Comparison of ENCODE assay signal across 1 cellular context in genomic region chr21:46458315-46459023, GRCh38.
TF ChIP-seq lines count a peak whose summit lies in the region.

TSS of gene DIP2A (plus strand) at chr21:46458891. CDS start at chr21:46459132, 241 bp downstream.

TF ChIP-seq in K562, 482 proteins besides CTCF, POLR2A, EP300 and RAD21 (continued from another document and continues in another):
- TF ChIP-seq TSHZ1 (CRISPR knock-in tag; IDR thresholded peaks at IDR 0.05), result no peak
- TF ChIP-seq ZMIZ1 (IDR thresholded peaks at IDR 0.05; ENCODE audit: low read depth in 2 of 2, low read length in 2 of 2), result peak; percentile 55 to 90; a peak in 3 of 4 replicates
- TF ChIP-seq ETS1 (conservative IDR thresholded peaks at IDR 0.05; ENCODE audit: control insufficient read depth, low read depth, low read length), result peak; percentile 76; the same call in 1 of the 2 replicates
- TF ChIP-seq JUND (IDR thresholded peaks at IDR 0.05; ENCODE audit: borderline replicate concordance, low read depth, low read length), result peak; percentile 62; the same call in 1 of the 2 replicates
- peak; percentile 22; the same call in 1 of the 3 replicates for TF ChIP-seq JUND (tag; IDR thresholded peaks at IDR 0.05; ENCODE audit: borderline replicate concordance, low read depth, low read length)
- peak; percentile 57; the same call in 1 of the 2 replicates for TF ChIP-seq CBX1 (IDR thresholded peaks at IDR 0.05; ENCODE audit: low read depth)
- TF ChIP-seq MAFG (tag; conservative IDR thresholded peaks at IDR 0.05), result no peak
- no peak for TF ChIP-seq ZFPM2 (CRISPR knock-in tag; IDR thresholded peaks at IDR 0.05)
- TF ChIP-seq JUNB (CRISPR knock-in tag; conservative IDR thresholded peaks at IDR 0.05), result no peak
- TF ChIP-seq L3MBTL2 (IDR thresholded peaks at IDR 0.05), result peak; percentile 96
- TF ChIP-seq NR4A1 (CRISPR knock-in tag; IDR thresholded peaks at IDR 0.05), result no peak
- peak; percentile 88; the same call in 1 of the 2 replicates for TF ChIP-seq NR4A1 (tag; IDR thresholded peaks at IDR 0.05)
- no peak for TF ChIP-seq PTTG1 (tag; IDR thresholded peaks at IDR 0.05; ENCODE audit: low read depth)
- no peak for TF ChIP-seq ESRRB (CRISPR knock-in tag; IDR thresholded peaks at IDR 0.05; ENCODE audit: borderline replicate concordance)
- TF ChIP-seq ETV6 (IDR thresholded peaks at IDR 0.05; ENCODE audit: borderline replicate concordance in 1 of 2, low read depth in 2 of 2, low read length in 1 of 2), result no peak; a peak in 1 of 4 replicates
- TF ChIP-seq ETV6 (CRISPR knock-in tag; IDR thresholded peaks at IDR 0.05; ENCODE audit: borderline replicate concordance), result no peak
- TF ChIP-seq MBD2 (IDR thresholded peaks at IDR 0.05; ENCODE audit: borderline replicate concordance, low read depth), result peak; percentile 71
- peak; percentile 35; the same call in 1 of the 2 replicates for TF ChIP-seq GMEB1 (CRISPR knock-in tag; IDR thresholded peaks at IDR 0.05)
- TF ChIP-seq RBM22 (IDR thresholded peaks at IDR 0.05; ENCODE audit: low read depth, low read length, poor library complexity, severe bottlenecking), result peak; percentile 92
- no peak; the same call in 1 of the 2 replicates for TF ChIP-seq ARID1B (IDR thresholded peaks at IDR 0.05)
- no peak for TF ChIP-seq PYGO2 (tag; IDR thresholded peaks at IDR 0.05)
- no peak for TF ChIP-seq KLF16 (IDR thresholded peaks at IDR 0.05)
- no peak for TF ChIP-seq SRSF9 (IDR thresholded peaks at IDR 0.05; ENCODE audit: borderline replicate concordance, low read depth, low read length)
- TF ChIP-seq BHLHE40 (IDR thresholded peaks at IDR 0.05; ENCODE audit: low read length), result no peak
- no peak for TF ChIP-seq CHD4 (IDR thresholded peaks at IDR 0.05; ENCODE audit: insufficient read depth, insufficient replicate concordance, low read depth, low read length, poor library complexity, severe bottlenecking)
- TF ChIP-seq IRF1 (CRISPR knock-in tag; IDR thresholded peaks at IDR 0.05; ENCODE audit: borderline replicate concordance), result no peak
- no peak for TF ChIP-seq ZNF324 (CRISPR knock-in tag; IDR thresholded peaks at IDR 0.05)
- peak; percentile 86 for TF ChIP-seq SAP30 (IDR thresholded peaks at IDR 0.05; ENCODE audit: borderline replicate concordance, insufficient read depth, low read depth, low read length, poor library complexity, severe bottlenecking)
- no peak for TF ChIP-seq ZNF696 (CRISPR knock-in tag; conservative IDR thresholded peaks at IDR 0.05)
- TF ChIP-seq SIN3B (IDR thresholded peaks at IDR 0.05; ENCODE audit: low read depth), result 0 out of 2 replicates have a peak, but pooled peaks have one; percentile 19
- TF ChIP-seq THAP7 (CRISPR knock-in tag; IDR thresholded peaks at IDR 0.05), result no peak
- no peak; the same call in 1 of the 2 replicates for TF ChIP-seq SREBF1 (IDR thresholded peaks at IDR 0.05; ENCODE audit: borderline replicate concordance, low read depth, low read length)
- peak; percentile 22 for TF ChIP-seq SMAD1 (IDR thresholded peaks at IDR 0.05; ENCODE audit: low read depth, low read length, partially characterized antibody)
- TF ChIP-seq KLF13 (tag; IDR thresholded peaks at IDR 0.05; ENCODE audit: borderline replicate concordance, low read depth), result peak; percentile 98
- no peak for TF ChIP-seq MLX (CRISPR knock-in tag; conservative IDR thresholded peaks at IDR 0.05)
- TF ChIP-seq ATF4 (CRISPR knock-in tag; IDR thresholded peaks at IDR 0.05), result no peak
- TF ChIP-seq MNT (conservative IDR thresholded peaks at IDR 0.05), result peak; percentile 86 to 91
- no peak for TF ChIP-seq RHOXF2B (CRISPR knock-in tag; conservative IDR thresholded peaks at IDR 0.05)
- peak; percentile 88; the same call in 1 of the 2 replicates for TF ChIP-seq ZBTB7A (IDR thresholded peaks at IDR 0.05; ENCODE audit: borderline replicate concordance, control insufficient read depth, low read depth, low read length)
- TF ChIP-seq SIN3A (IDR thresholded peaks at IDR 0.05; ENCODE audit: borderline replicate concordance in 2 of 2, control insufficient read depth in 1 of 2, low read depth in 2 of 2, low read length in 2 of 2), result peak; percentile 87 to 91; a peak in 2 of 4 replicates
- TF ChIP-seq ELK1 (CRISPR knock-in tag; IDR thresholded peaks at IDR 0.05), result no peak
- TF ChIP-seq ZFP30 (CRISPR knock-in tag; IDR thresholded peaks at IDR 0.05; ENCODE audit: borderline replicate concordance), result no peak
